ENCODE assay signal across 8 cellular contexts in genomic region chr2:15748736-15749323, GRCh38.
DNase-seq lines count a peak whose midpoint lies in the region; ATAC-seq, FAIRE-seq and TF ChIP-seq lines count a peak whose summit lies in the region.

No MANE protein-coding gene starts in this region.

- H3K4me1 ChIP-seq in spleen = peaks cover 0 to 12% (median 6%) of the 10 kb centered on the region in 6 donors

- H3K9me3 ChIP-seq in MG63 (no peaks in the 10 kb centered on the region), spleen (no peaks in the 10 kb centered on the region)

- H3K4me3 ChIP-seq in MG63 = no peak overlapping the region
- no peak overlapping the region for H3K4me3 ChIP-seq in fibroblast of mammary gland (ENCODE audit: control insufficient read depth, low read depth, low read length)
- no peak overlapping the region for H3K4me3 ChIP-seq in spleen

- 79 to 88% (median 83%) methylated on average over 12 of the region's 12 CpGs for WGBS in spleen, 5 donors

- H3K27me3 ChIP-seq in MG63 (no peaks in the 10 kb centered on the region), spleen (replicated peaks in 1 of 7) (peaks cover 0 to 3% (median 0%) of the 10 kb centered on the region in 7 donors)

- no peaks in the 10 kb centered on the region for H3K9me3 Mint-ChIP-seq in activated naive CD4-positive, alpha-beta T cell treated with anti-CD3 and anti-CD28 coated beads for 36 hours

- no peak for TF ChIP-seq POLR2A in spleen (IDR thresholded peaks at IDR 0.05)

- no peak for FAIRE-seq in urothelium cell line (lab: Jason Lieb, UNC)

- H3K4me3 Mint-ChIP-seq in activated naive CD4-positive, alpha-beta T cell treated with anti-CD3 and anti-CD28 coated beads for 36 hours = no peak overlapping the region

- no peaks in the 10 kb centered on the region for H3K4me1 Mint-ChIP-seq in activated naive CD4-positive, alpha-beta T cell treated with anti-CD3 and anti-CD28 coated beads for 36 hours (ENCODE audit: low read depth)

- peak; percentile 31 for DNase-seq in activated naive CD4-positive, alpha-beta T cell treated with anti-CD3 and anti-CD28 coated beads for 36 hours
- DNase-seq in activated naive CD4-positive, alpha-beta T cell (lab: John Stamatoyannopoulos, UW) = no peak
- DNase-seq in MG63 (peak; percentile 8), fibroblast of mammary gland (ENCODE audit: low read depth) (peak; percentile 15), spleen (no peak), NCI-H2171 (lab: John Stamatoyannopoulos, UW) (no peak), urothelium cell line (ENCODE audit: low spot score) (no peak)

- TF ChIP-seq CTCF in fibroblast of mammary gland (conservative IDR thresholded peaks at IDR 0.05; ENCODE audit: control insufficient read depth, insufficient read depth, low read depth, low read length) = peak; percentile 33
- TF ChIP-seq CTCF in spleen (IDR thresholded peaks at IDR 0.05 in 8 of 11, conservative IDR thresholded peaks at IDR 0.05 in 3 of 11) = peak in 6 of 11 experiments; percentile 0 to 37 (median 22)

- no peak overlapping the region for H3K27ac ChIP-seq in spleen

- intact Hi-C loops in activated naive CD4-positive, alpha-beta T cell treated with anti-CD3 and anti-CD28 coated beads for 36 hours (cut with micrococcal nuclease) = loop anchor here (1.0 kb wide), 1 partner anchor 112 kb away; no protein-coding TSS in a partner anchor
- intact Hi-C loops in spleen (cut with DNase I; ENCODE audit: low total_unique reads) = no loop called here

- H3K27ac Mint-ChIP-seq in activated naive CD4-positive, alpha-beta T cell treated with anti-CD3 and anti-CD28 coated beads for 36 hours = no peak overlapping the region

- no peaks in the 10 kb centered on the region for H3K36me3 Mint-ChIP-seq in activated naive CD4-positive, alpha-beta T cell treated with anti-CD3 and anti-CD28 coated beads for 36 hours (ENCODE audit: low read depth)

- peaks cover 2% of the 10 kb centered on the region for H3K27me3 Mint-ChIP-seq in activated naive CD4-positive, alpha-beta T cell treated with anti-CD3 and anti-CD28 coated beads for 36 hours (ENCODE audit: low read depth)

- CTCF ChIA-PET in activated naive CD4-positive, alpha-beta T cell treated with anti-CD3 and anti-CD28 coated beads for 36 hours (lab: Charles Lee) = no interaction called here

- no peak for ATAC-seq in HG02588 (IDR thresholded peaks at IDR 0.05; ENCODE audit: unreplicated experiment)

- H3K36me3 ChIP-seq in MG63 = no peaks in the 10 kb centered on the region
- H3K36me3 ChIP-seq in spleen = no peaks in the 10 kb centered on the region

Comparison
In these comparisons a context has a peak if more than half of its experiments do, and no peak if none do; other contexts are left out.
1. DNase-seq: peak in activated naive CD4-positive, alpha-beta T cell treated with anti-CD3 and anti-CD28 coated beads for 36 hours (single experiment), MG63 (single experiment) and fibroblast of mammary gland (single experiment); none in activated naive CD4-positive, alpha-beta T cell (0 of 4), spleen (single experiment), NCI-H2171 (single experiment) and urothelium cell line (single experiment).